Comparison of ENCODE assay signal across 1 cellular context in genomic region chr10:113073549-113074189, GRCh38.
TF ChIP-seq lines count a peak whose summit lies in the region.

No MANE protein-coding gene starts in this region.

TF ChIP-seq in GM23338, 12 proteins besides CTCF, POLR2A, EP300 and RAD21 (continued from another document):
- TF ChIP-seq REST (IDR thresholded peaks at IDR 0.05; ENCODE audit: unreplicated experiment) (no peak), ZNF114 (CRISPR knock-in tag; IDR thresholded peaks at IDR 0.05) (no peak)
TF ChIP-seq in GM23338: peak in this region for 0.
